Comparison of ENCODE assay signal across 1 cellular context in genomic region chr4:87975466-87975865, GRCh38.
TF ChIP-seq lines count a peak whose summit lies in the region.

Gene SPP1 (plus strand): TSS chr4:87975714. CDS start chr4:87976896, 1,182 bp downstream.

TF ChIP-seq in IMR-90, 13 proteins besides CTCF, POLR2A, EP300 and RAD21 (continued from another document):
- TF ChIP-seq, protein P1, sequence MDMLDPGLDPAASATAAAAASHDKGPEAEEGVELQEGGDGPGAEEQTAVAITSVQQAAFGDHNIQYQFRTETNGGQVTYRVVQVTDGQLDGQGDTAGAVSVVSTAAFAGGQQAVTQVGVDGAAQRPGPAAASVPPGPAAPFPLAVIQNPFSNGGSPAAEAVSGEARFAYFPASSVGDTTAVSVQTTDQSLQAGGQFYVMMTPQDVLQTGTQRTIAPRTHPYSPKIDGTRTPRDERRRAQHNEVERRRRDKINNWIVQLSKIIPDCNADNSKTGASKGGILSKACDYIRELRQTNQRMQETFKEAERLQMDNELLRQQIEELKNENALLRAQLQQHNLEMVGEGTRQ (IDR thresholded peaks at IDR 0.05; ENCODE audit: low read depth, low read length) = no peak
- TF ChIP-seq CEBPB (IDR thresholded peaks at IDR 0.05; ENCODE audit: low read depth, low read length) = no peak
- no peak for TF ChIP-seq CHD1 (IDR thresholded peaks at IDR 0.05; ENCODE audit: low read depth, low read length)
- TF ChIP-seq SMC3 (IDR thresholded peaks at IDR 0.05; ENCODE audit: low read depth, low read length) = no peak
- no peak for TF ChIP-seq MAZ (IDR thresholded peaks at IDR 0.05; ENCODE audit: borderline replicate concordance, low read depth, low read length)
- no peak for TF ChIP-seq MXI1 (IDR thresholded peaks at IDR 0.05; ENCODE audit: borderline replicate concordance, low read depth, low read length)
- no peak for TF ChIP-seq MAFK (IDR thresholded peaks at IDR 0.05; ENCODE audit: low read depth, low read length)
- no peak for TF ChIP-seq NFE2L2 (IDR thresholded peaks at IDR 0.05; ENCODE audit: low read depth, low read length)
- TF ChIP-seq FOS (IDR thresholded peaks at IDR 0.05; ENCODE audit: low read depth, low read length) = no peak
- TF ChIP-seq BHLHE40 (IDR thresholded peaks at IDR 0.05; ENCODE audit: low read depth, low read length) = no peak
